In genomic region chr2:174780191-174780590, GRCh38 we compare ENCODE assay signal across 25 cellular contexts. TPM values are rescaled to one million over a fixed set of nuclear protein-coding genes. Genes with fewer than 3 reads are reported as not detected.
DNase-seq lines count a peak whose midpoint lies in the region; ATAC-seq and TF ChIP-seq lines count a peak whose summit lies in the region.
"Had no signal": no experiment of that assay in that cellular context is flagged by ENCODE, and none has a peak within 500 bp of the region (broad histone marks: within the 10 kb centered on the region; RNA-seq: fewer than 3 reads in every experiment).

No MANE protein-coding gene starts in this region.

- peaks cover 47% of the 10 kb centered on the region for H3K4me1 Mint-ChIP-seq in activated CD4-positive, alpha-beta T cell treated with anti-CD3 and anti-CD28 coated beads, Interleukin-2, amount 10 ng/mL, durations not matched to agents 24 days and 14 days
- peaks cover 79% of the 10 kb centered on the region for H3K4me1 Mint-ChIP-seq in osteocyte (ENCODE audit: unreplicated experiment)
- H3K4me1 Mint-ChIP-seq in CD14-positive monocyte = peaks cover 19% of the 10 kb centered on the region
- H3K4me1 Mint-ChIP-seq in endodermal cell = peaks cover 24% of the 10 kb centered on the region

- H4K20me1 ChIP-seq in PC-3 (ENCODE audit: low read length) = no peaks in the 10 kb centered on the region

- POLR2A ChIA-PET in PC-3 (lab: Charles Lee; ENCODE audit: unreplicated experiment) = no interaction called here

- no peaks in the 10 kb centered on the region for H3K9me3 Mint-ChIP-seq in activated CD4-positive, alpha-beta T cell treated with anti-CD3 and anti-CD28 coated beads, Interleukin-2, amount 10 ng/mL, durations not matched to agents 24 days and 14 days
- H3K9me3 Mint-ChIP-seq in osteocyte (ENCODE audit: unreplicated experiment) (no peaks in the 10 kb centered on the region), CD14-positive monocyte (no peaks in the 10 kb centered on the region), endodermal cell (no peaks in the 10 kb centered on the region)
- H3K9me3 Mint-ChIP-seq: activated CD4-positive, alpha-beta memory T cell treated with anti-CD3 and anti-CD28 coated beads, Interleukin-2, amount 10 ng/mL, durations not matched to agents 7 days and 5 days; activated T-helper 2 cell treated with anti-CD3 and anti-CD28 coated beads, Interferon-gamma antibody, Interleukin-2, Interleukin-4, amounts not matched to agents 10 μg/mL and 5 μg/mL and 100 μg/mL, durations not matched to agents 14 hours and 24 hours and 36 hours; stimulated activated naive B cell treated with anti-CD40 and anti-IgM and Interleukin-4, amounts not matched to agents 10 μg/mL and 1 μg/mL and 100 μg/mL, for 72 hours; type B pancreatic cell had no signal

- ATAC-seq in PC-3 (no peak), GM21360 (IDR thresholded peaks at IDR 0.05; ENCODE audit: unreplicated experiment) (no peak)
- ATAC-seq: left lobe of liver; right cardiac atrium; stimulated activated naive B cell treated with anti-CD40 and anti-IgM and Interleukin-4, amounts not matched to agents 10 μg/mL and 1 μg/mL and 100 μg/mL, for 72 hours had no signal

- DNase-seq in activated CD4-positive, alpha-beta T cell treated with anti-CD3 and anti-CD28 coated beads, Interleukin-2, amount 10 ng/mL, durations not matched to agents 24 days and 14 days = no peak
- no peak for DNase-seq in activated CD4-positive, alpha-beta T cell treated with anti-CD3 and anti-CD28 coated beads, Interleukin-2, amount 50 U/mL, for 1 hour
- peak; percentile 10 for DNase-seq in PC-3
- DNase-seq in dorsolateral prefrontal cortex = no peak
- DNase-seq in osteocyte (ENCODE audit: extremely low spot score, unreplicated experiment) = no peak
- DNase-seq in CD14-positive monocyte (ENCODE audit: low spot score) = no peak
- DNase-seq in endodermal cell = no peak
- DNase-seq: ACHN; activated CD4-positive, alpha-beta memory T cell treated with anti-CD3 and anti-CD28 coated beads, Interleukin-2, amount 10 ng/mL, durations not matched to agents 7 days and 5 days; aorta; colonic mucosa; DMS79 treated with DMSO at 0.1 percent for 48 hours; MM.1S; NCI-H226; NK-92 treated with Interleukin-12 subunit alpha and Interleukin-12 subunit beta, amount 100 ng/mL, for 24 hours; occipital lobe; right cardiac atrium; stimulated activated naive B cell treated with anti-CD40 and anti-IgM and Interleukin-4, amounts not matched to agents 10 μg/mL and 1 μg/mL and 100 μg/mL, for 72 hours; SW 1271 had no signal

- intact Hi-C loops in activated CD4-positive, alpha-beta T cell treated with anti-CD3 and anti-CD28 coated beads, Interleukin-2, amount 10 ng/mL, durations not matched to agents 24 days and 14 days (cut with micrococcal nuclease) = no loop called here
- intact Hi-C loops in PC-3 (cut with micrococcal nuclease) (no loop called here), dorsolateral prefrontal cortex (cut with DNase I) (no loop called here), CD14-positive monocyte (cut with micrococcal nuclease) (no loop called here)

- TF ChIP-seq CTCF in PC-3 (conservative IDR thresholded peaks at IDR 0.05; ENCODE audit: low read depth, low read length) (no peak), dorsolateral prefrontal cortex (IDR thresholded peaks at IDR 0.05 in 54 of 56, conservative IDR thresholded peaks at IDR 0.05 in 2 of 56; ENCODE audit: low read depth in 1 of 56, partially characterized antibody in 56 of 56) (no peak), osteocyte (IDR thresholded peaks at IDR 0.05) (no peak), CD14-positive monocyte (IDR thresholded peaks at IDR 0.05) (no peak), endodermal cell (conservative IDR thresholded peaks at IDR 0.05) (no peak)

- H3K4me3 ChIP-seq in PC-3 (ENCODE audit: low read length) (no peak overlapping the region), dorsolateral prefrontal cortex (no peak overlapping the region), endodermal cell (ENCODE audit: low read length) (no peak overlapping the region)
- H3K4me3 ChIP-seq: colonic mucosa had no signal

- peaks cover 11% of the 10 kb centered on the region for H3K4me1 ChIP-seq in PC-3 (ENCODE audit: insufficient read depth, low read length)
- H3K4me1 ChIP-seq in endodermal cell (ENCODE audit: control insufficient read depth, insufficient read depth, low read length) = no peaks in the 10 kb centered on the region
- H3K4me1 ChIP-seq: colonic mucosa had no signal

- no peak overlapping the region for H3K4me3 Mint-ChIP-seq in activated CD4-positive, alpha-beta T cell treated with anti-CD3 and anti-CD28 coated beads, Interleukin-2, amount 10 ng/mL, durations not matched to agents 24 days and 14 days
- H3K4me3 Mint-ChIP-seq in osteocyte (ENCODE audit: unreplicated experiment) (no peak overlapping the region), CD14-positive monocyte (no peak overlapping the region), endodermal cell (no peak overlapping the region)
- H3K4me3 Mint-ChIP-seq: activated CD4-positive, alpha-beta memory T cell treated with anti-CD3 and anti-CD28 coated beads, Interleukin-2, amount 10 ng/mL, durations not matched to agents 7 days and 5 days; stimulated activated naive B cell treated with anti-CD40 and anti-IgM and Interleukin-4, amounts not matched to agents 10 μg/mL and 1 μg/mL and 100 μg/mL, for 72 hours; type B pancreatic cell had no signal

- H3K27me3 Mint-ChIP-seq in activated CD4-positive, alpha-beta T cell treated with anti-CD3 and anti-CD28 coated beads, Interleukin-2, amount 10 ng/mL, durations not matched to agents 24 days and 14 days = no peaks in the 10 kb centered on the region
- H3K27me3 Mint-ChIP-seq in osteocyte (ENCODE audit: unreplicated experiment) = no peaks in the 10 kb centered on the region
- H3K27me3 Mint-ChIP-seq in CD14-positive monocyte (ENCODE audit: low read depth in 3 of 3) = peaks cover 2 to 6% (median 3%) of the 10 kb centered on the region in 3 donors
- no peaks in the 10 kb centered on the region for H3K27me3 Mint-ChIP-seq in endodermal cell (ENCODE audit: insufficient read depth)
- H3K27me3 Mint-ChIP-seq: activated CD4-positive, alpha-beta memory T cell treated with anti-CD3 and anti-CD28 coated beads, Interleukin-2, amount 10 ng/mL, durations not matched to agents 7 days and 5 days had no signal

- 94 to 97% methylated on average over 2 of the region's 2 CpGs for WGBS in endodermal cell (ENCODE audit: insufficient coverage in 1 of 2, insufficient read length in 1 of 2), 2 experiments

- H3K27me3 ChIP-seq in PC-3 (ENCODE audit: low read length) (no peaks in the 10 kb centered on the region), dorsolateral prefrontal cortex (no peaks in the 10 kb centered on the region), endodermal cell (ENCODE audit: control insufficient read depth, insufficient read depth, low read length, poor library complexity, severe bottlenecking) (no peaks in the 10 kb centered on the region)
- H3K27me3 ChIP-seq: colonic mucosa had no signal

- H3K27ac ChIP-seq in PC-3 (ENCODE audit: low read length) (no peak overlapping the region), dorsolateral prefrontal cortex (peak overlapping the region in 57 of 59 donors; percentile 1 to 95 (median 84)), endodermal cell (ENCODE audit: low read depth, low read length) (no peak overlapping the region)
- H3K27ac ChIP-seq: colonic mucosa had no signal

- H3K79me2 ChIP-seq in PC-3 (ENCODE audit: low read length) = no peaks in the 10 kb centered on the region

- no peaks in the 10 kb centered on the region for H3K9me3 ChIP-seq in PC-3 (ENCODE audit: low read length)
- H3K9me3 ChIP-seq in endodermal cell (ENCODE audit: control insufficient read depth, low read length) = no peaks in the 10 kb centered on the region
- H3K9me3 ChIP-seq: colonic mucosa had no signal

- no peak overlapping the region for H3K9ac ChIP-seq in PC-3 (ENCODE audit: low read length)
- H3K9ac ChIP-seq in endodermal cell (ENCODE audit: extremely low read depth, low read length, poor library complexity, severe bottlenecking) = no peak overlapping the region

- no peaks in the 10 kb centered on the region for H3K9me2 ChIP-seq in PC-3 (replicated peaks; ENCODE audit: low read length)

- no peaks in the 10 kb centered on the region for H3F3A ChIP-seq in PC-3 (ENCODE audit: low read length, unreplicated experiment)

- no TSS peak for BruUV-seq in PC-3 (replicated peaks; lab: Mats Ljungman, UMichigan)

- peak overlapping the region; percentile 58 for H3K27ac Mint-ChIP-seq in activated CD4-positive, alpha-beta T cell treated with anti-CD3 and anti-CD28 coated beads, Interleukin-2, amount 10 ng/mL, durations not matched to agents 24 days and 14 days
- H3K27ac Mint-ChIP-seq in osteocyte (ENCODE audit: unreplicated experiment) (peak overlapping the region; percentile 40), CD14-positive monocyte (no peak overlapping the region), endodermal cell (no peak overlapping the region)
- H3K27ac Mint-ChIP-seq: activated CD4-positive, alpha-beta memory T cell treated with anti-CD3 and anti-CD28 coated beads, Interleukin-2, amount 10 ng/mL, durations not matched to agents 7 days and 5 days; activated T-helper 2 cell treated with anti-CD3 and anti-CD28 coated beads, Interferon-gamma antibody, Interleukin-2, Interleukin-4, amounts not matched to agents 10 μg/mL and 5 μg/mL and 100 μg/mL, durations not matched to agents 14 hours and 24 hours and 36 hours; stimulated activated naive B cell treated with anti-CD40 and anti-IgM and Interleukin-4, amounts not matched to agents 10 μg/mL and 1 μg/mL and 100 μg/mL, for 72 hours; type B pancreatic cell had no signal

- H3K36me3 Mint-ChIP-seq in activated CD4-positive, alpha-beta T cell treated with anti-CD3 and anti-CD28 coated beads, Interleukin-2, amount 10 ng/mL, durations not matched to agents 24 days and 14 days (ENCODE audit: low read depth) = no peaks in the 10 kb centered on the region
- H3K36me3 Mint-ChIP-seq in osteocyte (ENCODE audit: unreplicated experiment) (no peaks in the 10 kb centered on the region), CD14-positive monocyte (no peaks in the 10 kb centered on the region), endodermal cell (ENCODE audit: low read depth) (no peaks in the 10 kb centered on the region)
- H3K36me3 Mint-ChIP-seq: stimulated activated naive B cell treated with anti-CD40 and anti-IgM and Interleukin-4, amounts not matched to agents 10 μg/mL and 1 μg/mL and 100 μg/mL, for 72 hours; type B pancreatic cell had no signal

- no peak overlapping the region for H2AFZ ChIP-seq in PC-3 (ENCODE audit: low read length)

- no peak overlapping the region for H3K4me2 ChIP-seq in PC-3 (ENCODE audit: low read length)

- CTCF ChIA-PET in PC-3 (lab: Charles Lee) = no interaction called here

- H3K36me3 ChIP-seq in PC-3 (ENCODE audit: low read depth, low read length) = no peaks in the 10 kb centered on the region
- no peaks in the 10 kb centered on the region for H3K36me3 ChIP-seq in endodermal cell (ENCODE audit: control insufficient read depth, insufficient read depth, low read length)
- H3K36me3 ChIP-seq: colonic mucosa had no signal

RNA-seq across cellular contexts. Expression of gene CHRNA1, which starts 15.9 kb away (rescaled TPM):
- not detected in 2 replicates for total RNA-seq in activated CD4-positive, alpha-beta T cell treated with anti-CD3 and anti-CD28 coated beads, Interleukin-2, amount 10 ng/mL, durations not matched to agents 24 days and 14 days
- total RNA-seq in PC-3 (2014; rRNA removed) = 0.23 and 1.8 TPM in 2 replicates
- total RNA-seq in dorsolateral prefrontal cortex = 1 to 10 TPM in 46 of 120 experiments, under 1 TPM in 70, not detected in 4; 0.28 to 2.6 (median 0.94) TPM
- total RNA-seq in osteocyte = 0.24 and 0.57 TPM in 2 replicates
- not detected for polyA plus RNA-seq in CD14-positive monocyte
- total RNA-seq in endodermal cell = not detected
- polyA plus RNA-seq in endodermal cell (2013, experiment 1 of 2) = 1.1 TPM
- 2.0 TPM for polyA plus RNA-seq in endodermal cell (2013, experiment 2 of 2)
- total RNA-seq: activated CD4-positive, alpha-beta memory T cell treated with anti-CD3 and anti-CD28 coated beads, Interleukin-2, amount 10 ng/mL, durations not matched to agents 7 days and 5 days; activated T-helper 2 cell treated with anti-CD3 and anti-CD28 coated beads, Interferon-gamma antibody, Interleukin-2, Interleukin-4, amounts not matched to agents 10 μg/mL and 5 μg/mL and 100 μg/mL, durations not matched to agents 14 hours and 24 hours and 36 hours; aorta; frontal cortex; left lobe of liver; mucosa of gallbladder; occipital lobe had no signal

Comparison
In these comparisons a context has a peak if more than half of its experiments do, and no peak if none do; other contexts are left out.
1. H3K27ac Mint-ChIP-seq: peak in activated CD4-positive, alpha-beta T cell treated with anti-CD3 and anti-CD28 coated beads, Interleukin-2, amount 10 ng/mL, durations not matched to agents 24 days and 14 days (single experiment) and osteocyte (single experiment); none in CD14-positive monocyte (0 of 7) and endodermal cell (single experiment).
2. H3K27ac ChIP-seq: peak in dorsolateral prefrontal cortex (57 of 59); none in PC-3 (single experiment) and endodermal cell (single experiment).